Comparison of ENCODE assay signal across 8 cellular contexts in genomic region chr2:44354761-44355160, GRCh38.
"Had no signal": no experiment of that assay in that cellular context is flagged by ENCODE, and none has a peak within 500 bp of the region (broad histone marks: within the 10 kb centered on the region; RNA-seq: fewer than 3 reads in every experiment).

No MANE protein-coding gene starts in this region.

- FAIRE-seq: G401.6, GM12878, GM12891, GM12892, GM18507, GM19239 had no signal

- DNase-seq: GDM1, GF-D8 had no signal

- ATAC-seq: GM12878 had no signal

- H3K4me3 ChIP-seq: GM12878 had no signal
